In genomic region chr5:138843789-138844461, GRCh38 we compare ENCODE assay signal across 1 cellular context.
TF ChIP-seq lines count a peak whose summit lies in the region.

No MANE protein-coding gene starts in this region.

TF ChIP-seq in GM23338, 12 proteins besides CTCF, POLR2A, EP300 and RAD21 (continued from another document):
- TF ChIP-seq NANOG (IDR thresholded peaks at IDR 0.05; ENCODE audit: borderline replicate concordance): no peak
